1 cellular context compared by ENCODE assay signal in the genomic region with DNA sequence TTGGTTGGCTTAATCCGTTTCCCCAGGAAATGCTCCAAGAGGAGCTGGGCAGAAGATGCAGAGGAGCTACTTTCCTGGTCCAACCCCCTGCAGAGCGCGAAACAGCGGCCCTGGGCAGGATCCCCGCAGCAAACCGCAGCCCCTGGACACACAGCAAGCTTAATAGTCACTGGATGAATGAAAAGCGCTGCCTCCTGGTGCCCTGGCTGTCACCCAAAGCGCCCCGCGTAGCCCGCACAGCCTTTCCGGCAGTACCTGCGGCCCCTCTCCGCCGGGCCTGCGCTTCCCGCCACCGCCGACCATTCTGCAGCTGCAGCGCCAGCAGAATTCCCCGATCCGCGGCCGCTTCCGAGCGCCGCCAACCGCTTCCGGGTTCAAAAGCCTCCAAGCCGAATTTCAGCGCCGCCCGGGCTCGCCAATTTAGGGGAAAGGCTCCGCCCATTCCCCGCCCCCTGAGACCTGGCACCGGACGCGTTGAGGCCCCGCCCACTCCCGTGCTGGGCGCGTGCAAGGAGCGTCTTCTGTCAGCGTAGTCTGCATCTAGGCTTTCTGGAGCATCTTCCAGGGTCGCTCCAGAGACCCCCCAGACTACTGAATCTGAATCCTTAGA.
TF ChIP-seq lines count a peak whose summit lies in the region.

A gene (minus strand): TSS at position 370 of the 610 bp plus-strand sequence. CDS start 67 bp downstream, at position 303.

TF ChIP-seq in H1, 55 proteins besides CTCF, POLR2A, EP300 and RAD21:
- TF ChIP-seq TAF7 (optimal IDR thresholded peaks at IDR 0.05; ENCODE audit: borderline replicate concordance, low read depth, low read length) (peak; percentile 30), KDM4A (IDR thresholded peaks at IDR 0.05; ENCODE audit: low read depth, low read length, severe bottlenecking) (no peak), ZNF274 (IDR thresholded peaks at IDR 0.05; ENCODE audit: borderline replicate concordance, extremely low read depth, low read length) (no peak), JUND (IDR thresholded peaks at IDR 0.05; ENCODE audit: low read length) (no peak), BCL11A (IDR thresholded peaks at IDR 0.05; ENCODE audit: low read depth in 2 of 2, low read length in 2 of 2) (no peak), NRF1 (IDR thresholded peaks at IDR 0.05; ENCODE audit: low read depth, low read length) (no peak), SP4 (IDR thresholded peaks at IDR 0.05; ENCODE audit: low read length) (peak; percentile 38; the same call in 1 of the 2 replicates), SIX5 (IDR thresholded peaks at IDR 0.05; ENCODE audit: low read depth, low read length) (no peak), TEAD4 (IDR thresholded peaks at IDR 0.05; ENCODE audit: low read depth, low read length) (peak; percentile 27; the same call in 1 of the 2 replicates), KDM5A (IDR thresholded peaks at IDR 0.05; ENCODE audit: low read length) (no peak), SIN3A (conservative IDR thresholded peaks at IDR 0.05 in 1 of 2, IDR thresholded peaks at IDR 0.05 in 1 of 2; ENCODE audit: low read depth in 1 of 2, low read length in 2 of 2) (peak in 1 of 2 experiments; percentile 77; a peak in 2 of 4 replicates), SP1 (IDR thresholded peaks at IDR 0.05; ENCODE audit: low read depth, low read length) (peak; percentile 33; the same call in 1 of the 2 replicates), CHD1 (IDR thresholded peaks at IDR 0.05; ENCODE audit: low read depth, low read length) (no peak), CREB1 (IDR thresholded peaks at IDR 0.05) (peak; percentile 76), TCF12 (IDR thresholded peaks at IDR 0.05; ENCODE audit: low read depth, low read length) (0 out of 2 replicates have a peak, but pooled peaks have one; percentile 36), GABPA (IDR thresholded peaks at IDR 0.05; ENCODE audit: borderline replicate concordance, insufficient read depth, low read length) (no peak), HDAC6 (IDR thresholded peaks at IDR 0.05; ENCODE audit: low read depth, low read length) (no peak), PHF8 (conservative IDR thresholded peaks at IDR 0.05; ENCODE audit: low read depth, low read length) (peak; percentile 46; the same call in 1 of the 2 replicates), BRCA1 (IDR thresholded peaks at IDR 0.05; ENCODE audit: low read depth, low read length) (no peak), KDM1A (IDR thresholded peaks at IDR 0.05; ENCODE audit: borderline replicate concordance, low read length) (no peak), CHD2 (IDR thresholded peaks at IDR 0.05; ENCODE audit: low read length) (no peak), TAF1 (IDR thresholded peaks at IDR 0.05; ENCODE audit: low read depth, low read length) (peak; percentile 75), HDAC2 (IDR thresholded peaks at IDR 0.05; ENCODE audit: borderline replicate concordance in 1 of 2, low read depth in 2 of 2, low read length in 2 of 2) (peak in 1 of 2 experiments; percentile 77; a peak in 1 of 4 replicates), RFX5 (IDR thresholded peaks at IDR 0.05; ENCODE audit: borderline replicate concordance, low read depth, low read length) (no peak; the same call in 1 of the 2 replicates), SIRT6 (IDR thresholded peaks at IDR 0.05; ENCODE audit: low read length) (no peak), CBX5 (IDR thresholded peaks at IDR 0.05; ENCODE audit: low read depth, low read length) (no peak), GTF2F1 (IDR thresholded peaks at IDR 0.05; ENCODE audit: borderline replicate concordance, low read depth, low read length) (no peak), EGR1 (IDR thresholded peaks at IDR 0.05; ENCODE audit: borderline replicate concordance, low read depth, low read length) (peak; percentile 61; the same call in 1 of the 2 replicates), ASH2L (IDR thresholded peaks at IDR 0.05; ENCODE audit: low read length) (peak; percentile 78), SAP30 (IDR thresholded peaks at IDR 0.05; ENCODE audit: insufficient read depth, insufficient replicate concordance, low read length) (peak; percentile 93), JUN (IDR thresholded peaks at IDR 0.05; ENCODE audit: low read depth, low read length) (no peak), RBBP5 (IDR thresholded peaks at IDR 0.05; ENCODE audit: borderline replicate concordance, low read depth, low read length) (peak; percentile 90; the same call in 1 of the 2 replicates), NANOG (IDR thresholded peaks at IDR 0.05; ENCODE audit: insufficient read depth, low read depth, low read length, poor library complexity, severe bottlenecking) (peak; percentile 20), CTBP2 (IDR thresholded peaks at IDR 0.05; ENCODE audit: borderline replicate concordance, insufficient read depth, insufficient read length, low read length) (peak; percentile 27), RNF2 (IDR thresholded peaks at IDR 0.05; ENCODE audit: borderline replicate concordance, low read depth, low read length, missing control alignments, poor library complexity, severe bottlenecking) (no peak), MAFK (IDR thresholded peaks at IDR 0.05; ENCODE audit: low read depth, low read length) (no peak), RXRA (IDR thresholded peaks at IDR 0.05; ENCODE audit: insufficient read depth, low read depth, low read length) (no peak), POLR2AphosphoS5 (IDR thresholded peaks at IDR 0.05; ENCODE audit: low read depth, low read length) (no peak), CBX8 (IDR thresholded peaks at IDR 0.05; ENCODE audit: borderline replicate concordance, low read depth, low read length) (no peak), BACH1 (IDR thresholded peaks at IDR 0.05; ENCODE audit: low read length) (no peak), CEBPB (IDR thresholded peaks at IDR 0.05; ENCODE audit: low read depth, low read length) (no peak), YY1 (IDR thresholded peaks at IDR 0.05; ENCODE audit: low read depth, low read length) (0 out of 2 replicates have a peak, but pooled peaks have one; percentile 57), POU5F1 (IDR thresholded peaks at IDR 0.05; ENCODE audit: low read depth, low read length) (no peak), FOSL1 (IDR thresholded peaks at IDR 0.05; ENCODE audit: insufficient read depth, low read depth, low read length) (no peak), EZH2 (IDR thresholded peaks at IDR 0.05; ENCODE audit: low read depth, low read length, severe bottlenecking) (no peak), SP2 (IDR thresholded peaks at IDR 0.05; ENCODE audit: low read length) (no peak), SRF (IDR thresholded peaks at IDR 0.05; ENCODE audit: low read depth, low read length) (peak; percentile 57; the same call in 1 of the 2 replicates), TBP (IDR thresholded peaks at IDR 0.05; ENCODE audit: low read depth, low read length) (peak; percentile 60; the same call in 1 of the 2 replicates), SUZ12 (IDR thresholded peaks at IDR 0.05; ENCODE audit: low read length) (no peak)
- TF ChIP-seq, protein P1, sequence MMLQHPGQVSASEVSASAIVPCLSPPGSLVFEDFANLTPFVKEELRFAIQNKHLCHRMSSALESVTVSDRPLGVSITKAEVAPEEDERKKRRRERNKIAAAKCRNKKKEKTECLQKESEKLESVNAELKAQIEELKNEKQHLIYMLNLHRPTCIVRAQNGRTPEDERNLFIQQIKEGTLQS (IDR thresholded peaks at IDR 0.05; ENCODE audit: insufficient read depth, low read depth, low read length), result no peak
- TF ChIP-seq, protein P2, sequence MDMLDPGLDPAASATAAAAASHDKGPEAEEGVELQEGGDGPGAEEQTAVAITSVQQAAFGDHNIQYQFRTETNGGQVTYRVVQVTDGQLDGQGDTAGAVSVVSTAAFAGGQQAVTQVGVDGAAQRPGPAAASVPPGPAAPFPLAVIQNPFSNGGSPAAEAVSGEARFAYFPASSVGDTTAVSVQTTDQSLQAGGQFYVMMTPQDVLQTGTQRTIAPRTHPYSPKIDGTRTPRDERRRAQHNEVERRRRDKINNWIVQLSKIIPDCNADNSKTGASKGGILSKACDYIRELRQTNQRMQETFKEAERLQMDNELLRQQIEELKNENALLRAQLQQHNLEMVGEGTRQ (IDR thresholded peaks at IDR 0.05; ENCODE audit: low read length), result no peak
- TF ChIP-seq, protein P3, sequence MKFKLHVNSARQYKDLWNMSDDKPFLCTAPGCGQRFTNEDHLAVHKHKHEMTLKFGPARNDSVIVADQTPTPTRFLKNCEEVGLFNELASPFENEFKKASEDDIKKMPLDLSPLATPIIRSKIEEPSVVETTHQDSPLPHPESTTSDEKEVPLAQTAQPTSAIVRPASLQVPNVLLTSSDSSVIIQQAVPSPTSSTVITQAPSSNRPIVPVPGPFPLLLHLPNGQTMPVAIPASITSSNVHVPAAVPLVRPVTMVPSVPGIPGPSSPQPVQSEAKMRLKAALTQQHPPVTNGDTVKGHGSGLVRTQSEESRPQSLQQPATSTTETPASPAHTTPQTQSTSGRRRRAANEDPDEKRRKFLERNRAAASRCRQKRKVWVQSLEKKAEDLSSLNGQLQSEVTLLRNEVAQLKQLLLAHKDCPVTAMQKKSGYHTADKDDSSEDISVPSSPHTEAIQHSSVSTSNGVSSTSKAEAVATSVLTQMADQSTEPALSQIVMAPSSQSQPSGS (IDR thresholded peaks at IDR 0.05; ENCODE audit: low read length), result no peak
- TF ChIP-seq, protein P4, sequence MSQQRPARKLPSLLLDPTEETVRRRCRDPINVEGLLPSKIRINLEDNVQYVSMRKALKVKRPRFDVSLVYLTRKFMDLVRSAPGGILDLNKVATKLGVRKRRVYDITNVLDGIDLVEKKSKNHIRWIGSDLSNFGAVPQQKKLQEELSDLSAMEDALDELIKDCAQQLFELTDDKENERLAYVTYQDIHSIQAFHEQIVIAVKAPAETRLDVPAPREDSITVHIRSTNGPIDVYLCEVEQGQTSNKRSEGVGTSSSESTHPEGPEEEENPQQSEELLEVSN (IDR thresholded peaks at IDR 0.05), result peak; percentile 43; the same call in 1 of the 2 replicates
- TF ChIP-seq, protein P5, sequence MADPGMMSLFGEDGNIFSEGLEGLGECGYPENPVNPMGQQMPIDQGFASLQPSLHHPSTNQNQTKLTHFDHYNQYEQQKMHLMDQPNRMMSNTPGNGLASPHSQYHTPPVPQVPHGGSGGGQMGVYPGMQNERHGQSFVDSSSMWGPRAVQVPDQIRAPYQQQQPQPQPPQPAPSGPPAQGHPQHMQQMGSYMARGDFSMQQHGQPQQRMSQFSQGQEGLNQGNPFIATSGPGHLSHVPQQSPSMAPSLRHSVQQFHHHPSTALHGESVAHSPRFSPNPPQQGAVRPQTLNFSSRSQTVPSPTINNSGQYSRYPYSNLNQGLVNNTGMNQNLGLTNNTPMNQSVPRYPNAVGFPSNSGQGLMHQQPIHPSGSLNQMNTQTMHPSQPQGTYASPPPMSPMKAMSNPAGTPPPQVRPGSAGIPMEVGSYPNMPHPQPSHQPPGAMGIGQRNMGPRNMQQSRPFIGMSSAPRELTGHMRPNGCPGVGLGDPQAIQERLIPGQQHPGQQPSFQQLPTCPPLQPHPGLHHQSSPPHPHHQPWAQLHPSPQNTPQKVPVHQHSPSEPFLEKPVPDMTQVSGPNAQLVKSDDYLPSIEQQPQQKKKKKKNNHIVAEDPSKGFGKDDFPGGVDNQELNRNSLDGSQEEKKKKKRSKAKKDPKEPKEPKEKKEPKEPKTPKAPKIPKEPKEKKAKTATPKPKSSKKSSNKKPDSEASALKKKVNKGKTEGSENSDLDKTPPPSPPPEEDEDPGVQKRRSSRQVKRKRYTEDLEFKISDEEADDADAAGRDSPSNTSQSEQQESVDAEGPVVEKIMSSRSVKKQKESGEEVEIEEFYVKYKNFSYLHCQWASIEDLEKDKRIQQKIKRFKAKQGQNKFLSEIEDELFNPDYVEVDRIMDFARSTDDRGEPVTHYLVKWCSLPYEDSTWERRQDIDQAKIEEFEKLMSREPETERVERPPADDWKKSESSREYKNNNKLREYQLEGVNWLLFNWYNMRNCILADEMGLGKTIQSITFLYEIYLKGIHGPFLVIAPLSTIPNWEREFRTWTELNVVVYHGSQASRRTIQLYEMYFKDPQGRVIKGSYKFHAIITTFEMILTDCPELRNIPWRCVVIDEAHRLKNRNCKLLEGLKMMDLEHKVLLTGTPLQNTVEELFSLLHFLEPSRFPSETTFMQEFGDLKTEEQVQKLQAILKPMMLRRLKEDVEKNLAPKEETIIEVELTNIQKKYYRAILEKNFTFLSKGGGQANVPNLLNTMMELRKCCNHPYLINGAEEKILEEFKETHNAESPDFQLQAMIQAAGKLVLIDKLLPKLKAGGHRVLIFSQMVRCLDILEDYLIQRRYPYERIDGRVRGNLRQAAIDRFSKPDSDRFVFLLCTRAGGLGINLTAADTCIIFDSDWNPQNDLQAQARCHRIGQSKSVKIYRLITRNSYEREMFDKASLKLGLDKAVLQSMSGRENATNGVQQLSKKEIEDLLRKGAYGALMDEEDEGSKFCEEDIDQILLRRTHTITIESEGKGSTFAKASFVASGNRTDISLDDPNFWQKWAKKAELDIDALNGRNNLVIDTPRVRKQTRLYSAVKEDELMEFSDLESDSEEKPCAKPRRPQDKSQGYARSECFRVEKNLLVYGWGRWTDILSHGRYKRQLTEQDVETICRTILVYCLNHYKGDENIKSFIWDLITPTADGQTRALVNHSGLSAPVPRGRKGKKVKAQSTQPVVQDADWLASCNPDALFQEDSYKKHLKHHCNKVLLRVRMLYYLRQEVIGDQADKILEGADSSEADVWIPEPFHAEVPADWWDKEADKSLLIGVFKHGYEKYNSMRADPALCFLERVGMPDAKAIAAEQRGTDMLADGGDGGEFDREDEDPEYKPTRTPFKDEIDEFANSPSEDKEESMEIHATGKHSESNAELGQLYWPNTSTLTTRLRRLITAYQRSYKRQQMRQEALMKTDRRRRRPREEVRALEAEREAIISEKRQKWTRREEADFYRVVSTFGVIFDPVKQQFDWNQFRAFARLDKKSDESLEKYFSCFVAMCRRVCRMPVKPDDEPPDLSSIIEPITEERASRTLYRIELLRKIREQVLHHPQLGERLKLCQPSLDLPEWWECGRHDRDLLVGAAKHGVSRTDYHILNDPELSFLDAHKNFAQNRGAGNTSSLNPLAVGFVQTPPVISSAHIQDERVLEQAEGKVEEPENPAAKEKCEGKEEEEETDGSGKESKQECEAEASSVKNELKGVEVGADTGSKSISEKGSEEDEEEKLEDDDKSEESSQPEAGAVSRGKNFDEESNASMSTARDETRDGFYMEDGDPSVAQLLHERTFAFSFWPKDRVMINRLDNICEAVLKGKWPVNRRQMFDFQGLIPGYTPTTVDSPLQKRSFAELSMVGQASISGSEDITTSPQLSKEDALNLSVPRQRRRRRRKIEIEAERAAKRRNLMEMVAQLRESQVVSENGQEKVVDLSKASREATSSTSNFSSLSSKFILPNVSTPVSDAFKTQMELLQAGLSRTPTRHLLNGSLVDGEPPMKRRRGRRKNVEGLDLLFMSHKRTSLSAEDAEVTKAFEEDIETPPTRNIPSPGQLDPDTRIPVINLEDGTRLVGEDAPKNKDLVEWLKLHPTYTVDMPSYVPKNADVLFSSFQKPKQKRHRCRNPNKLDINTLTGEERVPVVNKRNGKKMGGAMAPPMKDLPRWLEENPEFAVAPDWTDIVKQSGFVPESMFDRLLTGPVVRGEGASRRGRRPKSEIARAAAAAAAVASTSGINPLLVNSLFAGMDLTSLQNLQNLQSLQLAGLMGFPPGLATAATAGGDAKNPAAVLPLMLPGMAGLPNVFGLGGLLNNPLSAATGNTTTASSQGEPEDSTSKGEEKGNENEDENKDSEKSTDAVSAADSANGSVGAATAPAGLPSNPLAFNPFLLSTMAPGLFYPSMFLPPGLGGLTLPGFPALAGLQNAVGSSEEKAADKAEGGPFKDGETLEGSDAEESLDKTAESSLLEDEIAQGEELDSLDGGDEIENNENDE (IDR thresholded peaks at IDR 0.05; ENCODE audit: insufficient replicate concordance, low read length), result no peak
- TF ChIP-seq, protein P6, sequence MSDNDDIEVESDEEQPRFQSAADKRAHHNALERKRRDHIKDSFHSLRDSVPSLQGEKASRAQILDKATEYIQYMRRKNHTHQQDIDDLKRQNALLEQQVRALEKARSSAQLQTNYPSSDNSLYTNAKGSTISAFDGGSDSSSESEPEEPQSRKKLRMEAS (IDR thresholded peaks at IDR 0.05), result peak; percentile 80
